Comparison of ENCODE assay signal across 24 cellular contexts in genomic region chr11:126545057-126545555, GRCh38.
"Had no signal": no experiment of that assay in that cellular context is flagged by ENCODE, and none has a peak within 500 bp of the region (broad histone marks: within the 10 kb centered on the region; RNA-seq: fewer than 3 reads in every experiment).

No MANE protein-coding gene starts in this region.

- H3K36me3 ChIP-seq: breast epithelium, esophagus squamous epithelium, ovary, sigmoid colon, uterus had no signal

- H3K27ac ChIP-seq: epithelial cell of prostate, ovary, uterus had no signal

- H3K27me3 ChIP-seq: breast epithelium, ovary, uterus had no signal

- DNase-seq: activated CD4-positive, alpha-beta memory T cell treated with anti-CD3 and anti-CD28 coated beads, Interleukin-2, amount 10 ng/mL, durations not matched to agents 7 days and 5 days; activated CD4-positive, alpha-beta T cell treated with anti-CD3 and anti-CD28 coated beads for 1 hour; activated CD4-positive, alpha-beta T cell treated with anti-CD3 and anti-CD28 coated beads, Interleukin-2, amount 10 ng/mL, durations not matched to agents 7 days and 5 days; activated CD8-positive, alpha-beta memory T cell treated with anti-CD3 and anti-CD28 coated beads, Interleukin-2, amount 50 U/mL, for 48 hours; activated naive CD8-positive, alpha-beta T cell treated with anti-CD3 and anti-CD28 coated beads, Interleukin-2, amount 50 U/mL, for 24 hours; activated T-cell treated with anti-CD3 and anti-CD28 coated beads, Interleukin-2, amount 50 U/mL, for 4 hours; central memory CD4-positive, alpha-beta T cell; effector CD4-positive, alpha-beta T cell; esophagus squamous epithelium; left cardiac atrium; left ventricle myocardium superior; small intestine; stimulated activated CD4-positive, alpha-beta T cell treated with anti-CD3 and anti-CD28 coated beads, Interleukin-1b, Interleukin-23, amount 100 ng/mL, for 48 hours; stimulated activated CD4-positive, alpha-beta T cell treated with anti-CD3 and anti-CD28 coated beads, Interleukin-4, amount 100 ng/mL, for 4 hours; stimulated activated CD8-positive, alpha-beta memory T cell treated with anti-CD3 and anti-CD28 coated beads, Interleukin-4, amount 100 ng/mL, for 48 hours; stimulated activated naive CD8-positive, alpha-beta T cell treated with anti-CD3 and anti-CD28 coated beads, Interleukin-15, amount 100 ng/mL, for 72 hours; T1000 had no signal

- H3K4me3 ChIP-seq: breast epithelium, esophagus squamous epithelium, ovary, sigmoid colon, uterus had no signal

- H3K4me1 ChIP-seq: breast epithelium had no signal

- H3K9me3 ChIP-seq: breast epithelium, esophagus squamous epithelium, ovary, sigmoid colon, uterus had no signal

- ATAC-seq: activated naive CD8-positive, alpha-beta T cell treated with anti-CD3 and anti-CD28 coated beads, Interleukin-2, amount 50 U/mL, for 24 hours; activated T-cell treated with anti-CD3 and anti-CD28 coated beads, Interleukin-2, amount 50 U/mL, for 4 hours; activated T-helper 17 cell treated with anti-CD3 and anti-CD28 coated beads, Interleukin-2, amount 50 U/mL, for 72 hours; left ventricle myocardium superior; stimulated activated memory B cell treated with anti-CD40 and anti-IgM and Interleukin-4, amounts not matched to agents 10 μg/mL and 1 μg/mL and 100 μg/mL, for 72 hours; stimulated activated naive CD8-positive, alpha-beta T cell treated with anti-CD3 and anti-CD28 coated beads, Interleukin-15, amount 100 ng/mL, for 72 hours had no signal
